In the genomic region with DNA sequence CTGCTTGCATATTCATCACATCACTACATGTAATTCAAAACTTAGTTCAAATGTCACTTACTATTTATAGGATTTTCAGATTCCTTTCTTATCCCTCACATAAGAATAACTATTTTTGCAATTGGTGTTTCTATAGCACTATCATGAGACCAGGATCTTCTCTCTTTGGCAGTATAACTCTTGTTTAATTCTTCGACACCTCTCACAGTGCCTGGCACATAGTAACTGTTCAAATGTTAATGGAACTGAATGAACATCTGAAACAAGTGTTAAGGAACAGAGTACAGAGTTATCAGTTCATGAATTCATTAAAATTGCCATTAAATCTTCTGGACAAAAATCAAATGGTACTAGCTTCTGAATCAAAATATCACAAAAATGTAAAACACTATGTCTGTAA, we compare ENCODE assay signal across 33 cellular contexts.
"Had no signal": no experiment of that assay in that cellular context is flagged by ENCODE, and none has a peak within 500 bp of the region (broad histone marks: within the 10 kb centered on the region; RNA-seq: fewer than 3 reads in every experiment).

No MANE protein-coding gene starts in this region.

- ATAC-seq: activated CD4-positive, alpha-beta T cell treated with anti-CD3 and anti-CD28 coated beads for 36 hours; activated CD8-positive, alpha-beta memory T cell treated with anti-CD3 and anti-CD28 coated beads, Interleukin-2, amount 10 ng/mL, durations not matched to agents 7 days and 5 days; activated CD8-positive, alpha-beta T cell treated with anti-CD3 and anti-CD28 coated beads, Interleukin-2, amount 10 ng/mL, durations not matched to agents 7 days and 5 days; T-cell had no signal

- H3K4me3 ChIP-seq: colonic mucosa, esophagus squamous epithelium had no signal

- H3K27me3 ChIP-seq: brain microvascular endothelial cell, colonic mucosa, esophagus squamous epithelium had no signal

- H3K9me3 ChIP-seq: colonic mucosa, esophagus squamous epithelium had no signal

- H3K27me3 Mint-ChIP-seq: activated CD4-positive, alpha-beta memory T cell treated with anti-CD3 and anti-CD28 coated beads for 36 hours; activated CD4-positive, alpha-beta T cell treated with anti-CD3 and anti-CD28 coated beads for 36 hours; activated CD4-positive, alpha-beta T cell treated with anti-CD3 and anti-CD28 coated beads, Interleukin-2, amount 10 ng/mL, durations not matched to agents 24 days and 14 days; activated CD8-positive, alpha-beta memory T cell treated with anti-CD3 and anti-CD28 coated beads, Interleukin-2, amount 10 ng/mL, durations not matched to agents 7 days and 5 days; activated naive CD4-positive, alpha-beta T cell treated with anti-CD3 and anti-CD28 coated beads, Interleukin-2, amount 50 U/mL, for 24 hours; activated naive CD8-positive, alpha-beta T cell treated with anti-CD3 and anti-CD28 coated beads, Interleukin-2, amount 10 ng/mL, durations not matched to agents 7 days and 5 days; T-cell had no signal

- H3K4me3 Mint-ChIP-seq: activated CD4-positive, alpha-beta memory T cell treated with anti-CD3 and anti-CD28 coated beads for 36 hours; activated CD4-positive, alpha-beta T cell treated with anti-CD3 and anti-CD28 coated beads for 36 hours; activated CD4-positive, alpha-beta T cell treated with anti-CD3 and anti-CD28 coated beads, Interleukin-2, amount 10 ng/mL, durations not matched to agents 24 days and 14 days; activated CD8-positive, alpha-beta memory T cell treated with anti-CD3 and anti-CD28 coated beads, Interleukin-2, amount 10 ng/mL, durations not matched to agents 7 days and 5 days; activated CD8-positive, alpha-beta T cell treated with anti-CD3 and anti-CD28 coated beads, Interleukin-2, amount 10 ng/mL, durations not matched to agents 7 days and 5 days; activated naive CD4-positive, alpha-beta T cell treated with anti-CD3 and anti-CD28 coated beads for 36 hours; activated naive CD4-positive, alpha-beta T cell treated with anti-CD3 and anti-CD28 coated beads, Interleukin-2, amount 50 U/mL, for 24 hours; activated naive CD8-positive, alpha-beta T cell treated with anti-CD3 and anti-CD28 coated beads, Interleukin-2, amount 10 ng/mL, durations not matched to agents 7 days and 5 days; activated T-helper 1 cell treated with anti-CD3 and anti-CD28 coated beads, Interleukin-12 subunit alpha, Interleukin-12 subunit beta, Interleukin-2, Interleukin-4 antibody, amounts not matched to agents 30 ng/mL and 10 ng/mL and 1 ng/mL, durations not matched to agents 14 hours and 24 hours and 36 hours; T-cell; T-helper 1 cell treated with Interleukin-12 subunit alpha and Interleukin-12 subunit beta and Interleukin-4 antibody, amounts not matched to agents 30 μg/mL and 1 μg/mL, for 36 hours; T-helper 2 cell treated with Interferon-gamma antibody and Interleukin-4, amounts not matched to agents 5 μg/mL and 100 μg/mL, for 36 hours had no signal

- H3K4me1 ChIP-seq: colonic mucosa, esophagus squamous epithelium had no signal

- DNase-seq: activated CD4-positive, alpha-beta memory T cell treated with anti-CD3 and anti-CD28 coated beads for 36 hours; activated CD4-positive, alpha-beta T cell treated with anti-CD3 and anti-CD28 coated beads for 36 hours; activated CD4-positive, alpha-beta T cell treated with anti-CD3 and anti-CD28 coated beads, Interleukin-2, amount 10 ng/mL, durations not matched to agents 24 days and 14 days; activated CD4-positive, CD25-positive, alpha-beta regulatory T cell; activated CD4-positive, CD25-positive, alpha-beta regulatory T cell treated with anti-CD3 and anti-CD28 coated beads, Interleukin-2, amount 50 U/mL, for 72 hours; activated CD8-positive, alpha-beta memory T cell treated with anti-CD3 and anti-CD28 coated beads, Interleukin-2, amount 10 ng/mL, durations not matched to agents 7 days and 5 days; activated CD8-positive, alpha-beta memory T cell treated with anti-CD3 and anti-CD28 coated beads, Interleukin-2, amount 50 U/mL, for 4 hours; activated CD8-positive, alpha-beta T cell treated with anti-CD3 and anti-CD28 coated beads, Interleukin-2, amount 10 ng/mL, durations not matched to agents 7 days and 5 days; activated effector memory CD4-positive, alpha-beta T cell treated with anti-CD3 and anti-CD28 coated beads, Interleukin-2, amount 50 U/mL, for 16 hours; activated naive CD4-positive, alpha-beta T cell treated with anti-CD3 and anti-CD28 coated beads for 36 hours; activated naive CD8-positive, alpha-beta T cell treated with anti-CD3 and anti-CD28 coated beads, Interleukin-2, amount 10 ng/mL, durations not matched to agents 7 days and 5 days; activated T-cell treated with anti-CD3 and anti-CD28 coated beads, Interleukin-2, amount 50 U/mL, for 1 hour; activated T-cell treated with anti-CD3 and anti-CD28 coated beads, Interleukin-2, amount 50 U/mL, for 48 hours; amniotic stem cell; anterior cingulate cortex; brain microvascular endothelial cell; caudate nucleus; colonic mucosa; effector CD8-positive, alpha-beta T cell; esophagus squamous epithelium; foreskin melanocyte; head of caudate nucleus; T-cell had no signal

- FAIRE-seq: astrocyte, bronchial epithelial cell, endometrium, endothelial cell of umbilical vein had no signal

- H3K36me3 ChIP-seq: brain microvascular endothelial cell, colonic mucosa had no signal

- H3K27ac ChIP-seq: brain microvascular endothelial cell, colonic mucosa, epithelial cell of prostate, esophagus squamous epithelium had no signal

- H3K27ac Mint-ChIP-seq: activated CD4-positive, alpha-beta memory T cell treated with anti-CD3 and anti-CD28 coated beads for 36 hours; activated CD4-positive, alpha-beta T cell treated with anti-CD3 and anti-CD28 coated beads for 36 hours; activated CD4-positive, alpha-beta T cell treated with anti-CD3 and anti-CD28 coated beads, Interleukin-2, amount 10 ng/mL, durations not matched to agents 24 days and 14 days; activated CD8-positive, alpha-beta memory T cell treated with anti-CD3 and anti-CD28 coated beads, Interleukin-2, amount 10 ng/mL, durations not matched to agents 7 days and 5 days; activated CD8-positive, alpha-beta T cell treated with anti-CD3 and anti-CD28 coated beads, Interleukin-2, amount 10 ng/mL, durations not matched to agents 7 days and 5 days; activated naive CD4-positive, alpha-beta T cell treated with anti-CD3 and anti-CD28 coated beads for 36 hours; activated naive CD4-positive, alpha-beta T cell treated with anti-CD3 and anti-CD28 coated beads, Interleukin-2, amount 50 U/mL, for 24 hours; activated naive CD8-positive, alpha-beta T cell treated with anti-CD3 and anti-CD28 coated beads, Interleukin-2, amount 10 ng/mL, durations not matched to agents 7 days and 5 days; activated T-helper 1 cell treated with anti-CD3 and anti-CD28 coated beads, Interleukin-12 subunit alpha, Interleukin-12 subunit beta, Interleukin-2, Interleukin-4 antibody, amounts not matched to agents 30 ng/mL and 10 ng/mL and 1 ng/mL, durations not matched to agents 14 hours and 24 hours and 36 hours; activated T-helper 2 cell treated with anti-CD3 and anti-CD28 coated beads, Interferon-gamma antibody, Interleukin-2, Interleukin-4, amounts not matched to agents 10 μg/mL and 5 μg/mL and 100 μg/mL, durations not matched to agents 14 hours and 24 hours and 36 hours; T-cell; T-helper 1 cell treated with Interleukin-12 subunit alpha and Interleukin-12 subunit beta and Interleukin-4 antibody, amounts not matched to agents 30 μg/mL and 1 μg/mL, for 36 hours; T-helper 2 cell treated with Interferon-gamma antibody and Interleukin-4, amounts not matched to agents 5 μg/mL and 100 μg/mL, for 36 hours had no signal

- H3K9me3 Mint-ChIP-seq: activated CD4-positive, alpha-beta memory T cell treated with anti-CD3 and anti-CD28 coated beads for 36 hours; activated CD4-positive, alpha-beta T cell treated with anti-CD3 and anti-CD28 coated beads, Interleukin-2, amount 10 ng/mL, durations not matched to agents 24 days and 14 days; activated naive CD4-positive, alpha-beta T cell treated with anti-CD3 and anti-CD28 coated beads for 36 hours; activated naive CD4-positive, alpha-beta T cell treated with anti-CD3 and anti-CD28 coated beads, Interleukin-2, amount 50 U/mL, for 24 hours; activated naive CD8-positive, alpha-beta T cell treated with anti-CD3 and anti-CD28 coated beads, Interleukin-2, amount 10 ng/mL, durations not matched to agents 7 days and 5 days; activated T-helper 1 cell treated with anti-CD3 and anti-CD28 coated beads, Interleukin-12 subunit alpha, Interleukin-12 subunit beta, Interleukin-2, Interleukin-4 antibody, amounts not matched to agents 30 ng/mL and 10 ng/mL and 1 ng/mL, durations not matched to agents 14 hours and 24 hours and 36 hours; activated T-helper 2 cell treated with anti-CD3 and anti-CD28 coated beads, Interferon-gamma antibody, Interleukin-2, Interleukin-4, amounts not matched to agents 10 μg/mL and 5 μg/mL and 100 μg/mL, durations not matched to agents 14 hours and 24 hours and 36 hours; T-cell; T-helper 1 cell treated with Interleukin-12 subunit alpha and Interleukin-12 subunit beta and Interleukin-4 antibody, amounts not matched to agents 30 μg/mL and 1 μg/mL, for 36 hours; T-helper 2 cell treated with Interferon-gamma antibody and Interleukin-4, amounts not matched to agents 5 μg/mL and 100 μg/mL, for 36 hours had no signal

- H3K36me3 Mint-ChIP-seq: activated CD8-positive, alpha-beta memory T cell treated with anti-CD3 and anti-CD28 coated beads, Interleukin-2, amount 10 ng/mL, durations not matched to agents 7 days and 5 days had no signal

- H3K4me1 Mint-ChIP-seq: activated CD4-positive, alpha-beta T cell treated with anti-CD3 and anti-CD28 coated beads for 36 hours; activated CD4-positive, alpha-beta T cell treated with anti-CD3 and anti-CD28 coated beads, Interleukin-2, amount 10 ng/mL, durations not matched to agents 24 days and 14 days; activated CD8-positive, alpha-beta memory T cell treated with anti-CD3 and anti-CD28 coated beads, Interleukin-2, amount 10 ng/mL, durations not matched to agents 7 days and 5 days; activated naive CD4-positive, alpha-beta T cell treated with anti-CD3 and anti-CD28 coated beads, Interleukin-2, amount 50 U/mL, for 24 hours; activated naive CD8-positive, alpha-beta T cell treated with anti-CD3 and anti-CD28 coated beads, Interleukin-2, amount 10 ng/mL, durations not matched to agents 7 days and 5 days had no signal
